In genomic region chr13:57286511-57287098, GRCh38 we compare ENCODE assay signal across 2 cellular contexts.
TF ChIP-seq lines count a peak whose summit lies in the region.

No MANE protein-coding gene starts in this region.

TF ChIP-seq in SK-N-SH treated with all-trans-retinoic acid at 6 μM for 48 hours, 23 proteins besides CTCF, POLR2A, EP300 and RAD21 (continued from another document):
- TF ChIP-seq TSHZ2 (CRISPR knock-in tag; IDR thresholded peaks at IDR 0.05) (no peak), ESRRG (CRISPR knock-in tag; IDR thresholded peaks at IDR 0.05) (no peak), PPARA (CRISPR knock-in tag; IDR thresholded peaks at IDR 0.05; ENCODE audit: borderline replicate concordance) (no peak), ZNF70 (CRISPR knock-in tag; IDR thresholded peaks at IDR 0.05) (no peak), CSDC2 (CRISPR knock-in tag; IDR thresholded peaks at IDR 0.05) (no peak), BACH2 (CRISPR knock-in tag; IDR thresholded peaks at IDR 0.05; ENCODE audit: borderline replicate concordance) (no peak), CREB5 (CRISPR knock-in tag; IDR thresholded peaks at IDR 0.05; ENCODE audit: low read depth) (no peak), CSRNP3 (CRISPR knock-in tag; IDR thresholded peaks at IDR 0.05) (no peak), ARNTL (CRISPR knock-in tag; IDR thresholded peaks at IDR 0.05; ENCODE audit: borderline replicate concordance, low read depth) (no peak)

TF ChIP-seq in WTC11, 78 proteins besides CTCF, POLR2A, EP300 and RAD21 (continued from another document):
- TF ChIP-seq E2F5 (CRISPR knock-in tag; IDR thresholded peaks at IDR 0.05) (no peak), GTF2I (CRISPR knock-in tag; conservative IDR thresholded peaks at IDR 0.05) (no peak), IRF1 (CRISPR knock-in tag; IDR thresholded peaks at IDR 0.05) (no peak), ZNF121 (CRISPR knock-in tag; IDR thresholded peaks at IDR 0.05) (no peak), AR (CRISPR knock-in tag; IDR thresholded peaks at IDR 0.05) (no peak), TEAD1 (CRISPR knock-in tag; IDR thresholded peaks at IDR 0.05) (no peak)
